In the genomic region with DNA sequence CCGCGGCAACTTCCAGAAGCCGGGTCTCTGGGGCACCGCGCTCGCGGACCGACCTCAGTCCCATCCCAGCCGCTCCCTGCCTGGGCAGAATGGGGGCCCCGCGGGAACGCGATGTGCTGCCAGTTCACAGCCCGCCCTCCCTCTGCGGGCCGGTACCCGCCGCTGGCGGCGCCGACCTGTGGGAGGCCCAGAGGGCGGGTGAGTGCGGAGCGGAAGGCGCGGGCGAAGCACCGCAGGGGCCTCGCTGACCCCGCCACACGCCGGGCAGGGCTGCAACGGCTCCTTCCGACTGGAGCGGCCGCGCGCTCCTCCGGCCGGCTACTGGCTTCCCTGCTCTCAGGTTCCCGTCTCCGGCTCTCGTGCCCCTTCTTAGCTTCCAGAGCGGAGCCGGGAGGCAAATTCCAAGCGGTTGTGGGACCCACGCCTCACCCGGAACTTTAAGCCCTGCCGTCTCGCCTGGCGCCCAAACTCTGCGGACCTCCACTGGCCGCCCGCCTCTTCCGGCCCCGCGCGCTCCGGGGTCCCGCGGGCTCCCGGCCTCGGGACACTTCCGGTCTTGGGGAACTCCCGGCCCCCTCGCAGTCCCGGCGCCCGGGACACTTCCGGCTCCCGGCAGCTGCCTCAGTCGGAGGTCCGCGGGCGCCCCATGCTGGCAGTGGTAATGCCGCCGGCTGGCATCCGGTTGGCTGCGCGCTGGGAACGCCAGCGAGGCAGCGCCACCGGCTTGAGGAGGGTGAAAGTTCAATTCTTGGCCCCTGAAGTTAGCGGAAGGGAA, we compare ENCODE assay signal across 1 cellular context.
TF ChIP-seq lines count a peak whose summit lies in the region.

A gene with protein sequence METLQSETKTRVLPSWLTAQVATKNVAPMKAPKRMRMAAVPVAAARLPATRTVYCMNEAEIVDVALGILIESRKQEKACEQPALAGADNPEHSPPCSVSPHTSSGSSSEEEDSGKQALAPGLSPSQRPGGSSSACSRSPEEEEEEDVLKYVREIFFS (minus strand): TSS at position 485 of the 775 bp plus-strand sequence. CDS start 1,785 bp downstream, outside the sequence.

TF ChIP-seq in neural cell, 6 proteins besides CTCF, POLR2A, EP300 and RAD21 (continued from another document):
- TF ChIP-seq, protein P1, sequence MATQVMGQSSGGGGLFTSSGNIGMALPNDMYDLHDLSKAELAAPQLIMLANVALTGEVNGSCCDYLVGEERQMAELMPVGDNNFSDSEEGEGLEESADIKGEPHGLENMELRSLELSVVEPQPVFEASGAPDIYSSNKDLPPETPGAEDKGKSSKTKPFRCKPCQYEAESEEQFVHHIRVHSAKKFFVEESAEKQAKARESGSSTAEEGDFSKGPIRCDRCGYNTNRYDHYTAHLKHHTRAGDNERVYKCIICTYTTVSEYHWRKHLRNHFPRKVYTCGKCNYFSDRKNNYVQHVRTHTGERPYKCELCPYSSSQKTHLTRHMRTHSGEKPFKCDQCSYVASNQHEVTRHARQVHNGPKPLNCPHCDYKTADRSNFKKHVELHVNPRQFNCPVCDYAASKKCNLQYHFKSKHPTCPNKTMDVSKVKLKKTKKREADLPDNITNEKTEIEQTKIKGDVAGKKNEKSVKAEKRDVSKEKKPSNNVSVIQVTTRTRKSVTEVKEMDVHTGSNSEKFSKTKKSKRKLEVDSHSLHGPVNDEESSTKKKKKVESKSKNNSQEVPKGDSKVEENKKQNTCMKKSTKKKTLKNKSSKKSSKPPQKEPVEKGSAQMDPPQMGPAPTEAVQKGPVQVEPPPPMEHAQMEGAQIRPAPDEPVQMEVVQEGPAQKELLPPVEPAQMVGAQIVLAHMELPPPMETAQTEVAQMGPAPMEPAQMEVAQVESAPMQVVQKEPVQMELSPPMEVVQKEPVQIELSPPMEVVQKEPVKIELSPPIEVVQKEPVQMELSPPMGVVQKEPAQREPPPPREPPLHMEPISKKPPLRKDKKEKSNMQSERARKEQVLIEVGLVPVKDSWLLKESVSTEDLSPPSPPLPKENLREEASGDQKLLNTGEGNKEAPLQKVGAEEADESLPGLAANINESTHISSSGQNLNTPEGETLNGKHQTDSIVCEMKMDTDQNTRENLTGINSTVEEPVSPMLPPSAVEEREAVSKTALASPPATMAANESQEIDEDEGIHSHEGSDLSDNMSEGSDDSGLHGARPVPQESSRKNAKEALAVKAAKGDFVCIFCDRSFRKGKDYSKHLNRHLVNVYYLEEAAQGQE (IDR thresholded peaks at IDR 0.05; ENCODE audit: borderline replicate concordance), result peak; percentile 44
